ENCODE assay signal across 8 cellular contexts in the genomic region with DNA sequence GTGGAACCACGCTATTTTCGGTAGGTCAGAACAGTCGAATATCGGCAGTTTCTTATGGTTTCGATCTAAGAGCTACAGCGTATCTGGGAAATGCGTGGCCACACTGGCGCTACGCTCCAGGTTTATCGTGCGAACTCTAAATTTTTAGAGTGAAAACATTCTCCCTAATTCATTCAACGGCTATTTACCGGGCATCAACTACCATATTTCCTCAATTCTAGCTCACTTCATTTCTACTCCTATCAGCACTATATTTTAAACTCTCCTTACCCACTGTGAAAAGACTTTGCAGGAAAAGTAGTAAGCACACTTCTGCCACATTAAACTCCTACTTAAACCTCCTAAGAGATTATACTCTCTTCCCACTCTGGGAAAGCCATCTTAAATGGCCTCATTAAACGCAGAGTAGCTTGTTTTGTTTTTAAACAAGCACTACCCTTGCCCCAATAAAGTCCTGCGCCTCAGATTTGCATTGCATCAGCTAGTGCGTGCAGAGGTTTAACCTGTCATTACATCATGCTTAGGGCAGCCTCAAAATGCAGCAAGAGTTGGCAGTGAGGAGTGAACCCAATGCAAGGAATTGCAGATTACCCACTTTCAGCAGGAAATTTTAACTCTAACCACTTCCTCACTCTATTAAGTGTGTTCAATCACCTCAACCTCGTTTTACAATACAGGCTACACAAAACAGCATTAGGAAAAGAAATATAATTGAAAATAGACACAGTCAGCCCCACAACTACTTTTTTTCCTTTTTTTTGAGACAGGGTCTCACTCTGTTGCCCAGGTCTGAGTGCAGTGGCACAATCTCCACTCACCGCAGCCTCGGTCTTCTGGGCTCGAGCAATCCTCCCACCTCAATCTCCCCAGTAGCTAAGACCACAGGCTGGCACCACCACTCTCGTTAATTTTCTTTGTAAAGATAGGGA. TPM values are rescaled to one million over a fixed set of nuclear protein-coding genes. Genes with fewer than 3 reads are reported as not detected.
DNase-seq lines count a peak whose midpoint lies in the region; ATAC-seq and TF ChIP-seq lines count a peak whose summit lies in the region.

No MANE protein-coding gene starts in this region.

- peak overlapping the region; percentile 90 for H3K4me3 Mint-ChIP-seq in activated CD4-positive, alpha-beta memory T cell treated with anti-CD3 and anti-CD28 coated beads, Interleukin-2, amount 10 ng/mL, durations not matched to agents 7 days and 5 days
- H3K4me3 Mint-ChIP-seq in naive thymus-derived CD8-positive, alpha-beta T cell: peak overlapping the region; percentile 87 to 96 (median 90)

- H3K4me1 Mint-ChIP-seq in activated CD4-positive, alpha-beta memory T cell treated with anti-CD3 and anti-CD28 coated beads, Interleukin-2, amount 10 ng/mL, durations not matched to agents 7 days and 5 days: peaks cover 55% of the 10 kb centered on the region
- peaks cover 23 to 54% (median 41%) of the 10 kb centered on the region in 4 donors for H3K4me1 Mint-ChIP-seq in naive thymus-derived CD8-positive, alpha-beta T cell

- H3K36me3 Mint-ChIP-seq in activated CD4-positive, alpha-beta memory T cell treated with anti-CD3 and anti-CD28 coated beads, Interleukin-2, amount 10 ng/mL, durations not matched to agents 7 days and 5 days (ENCODE audit: low read depth): peaks cover 8% of the 10 kb centered on the region
- peaks cover 0 to 12% (median 0%) of the 10 kb centered on the region in 3 donors for H3K36me3 Mint-ChIP-seq in naive thymus-derived CD8-positive, alpha-beta T cell

- DNase-seq in AG09309 (ENCODE audit: low read depth) (peak; percentile 89), NCI-H526 (lab: John Stamatoyannopoulos, UW) (peak; percentile 55 to 64), ureter (ENCODE audit: low spot score) (peak; percentile 62)
- DNase-seq in activated CD4-positive, alpha-beta memory T cell treated with anti-CD3 and anti-CD28 coated beads, Interleukin-2, amount 10 ng/mL, durations not matched to agents 7 days and 5 days: peak; percentile 78
- DNase-seq in naive thymus-derived CD8-positive, alpha-beta T cell: peak; percentile 11 to 79 (median 50)

- ATAC-seq in GM18508 (IDR thresholded peaks at IDR 0.05; ENCODE audit: insufficient read depth, unreplicated experiment) (peak; percentile 53), HG02973 (IDR thresholded peaks at IDR 0.05; ENCODE audit: unreplicated experiment) (peak; percentile 73), esophagus mucosa (peak; percentile 78)
- ATAC-seq in naive thymus-derived CD8-positive, alpha-beta T cell: peak; percentile 71 to 83

- H3K9me3 Mint-ChIP-seq in activated CD4-positive, alpha-beta memory T cell treated with anti-CD3 and anti-CD28 coated beads, Interleukin-2, amount 10 ng/mL, durations not matched to agents 7 days and 5 days: no peaks in the 10 kb centered on the region
- no peaks in the 10 kb centered on the region for H3K9me3 Mint-ChIP-seq in naive thymus-derived CD8-positive, alpha-beta T cell

- H3K4me3 ChIP-seq in AG09309 (ENCODE audit: control insufficient read depth, low read depth, low read length): peak overlapping the region; percentile 59

- CTCF ChIA-PET in activated CD4-positive, alpha-beta memory T cell treated with anti-CD3 and anti-CD28 coated beads, Interleukin-2, amount 10 ng/mL, durations not matched to agents 7 days and 5 days (lab: Charles Lee): interaction anchor here (0.9 to 6.4 kb wide), 10 partner anchors 11 to 264 kb away, joined by 3 to 54 read pairs (median 4); a partner anchor contains a TSS

- POLR2A ChIA-PET in activated CD4-positive, alpha-beta memory T cell treated with anti-CD3 and anti-CD28 coated beads, Interleukin-2, amount 10 ng/mL, durations not matched to agents 7 days and 5 days (lab: Charles Lee): interaction anchor here (0.7 to 4.7 kb wide), 19 partner anchors 9 to 1538 kb away, joined by 3 to 79 read pairs (median 5); a partner anchor contains a TSS
- POLR2A ChIA-PET in naive thymus-derived CD8-positive, alpha-beta T cell (lab: Charles Lee): interaction anchor here (0.6 to 2.2 kb wide), 13 partner anchors 11 to 1393 kb away, joined by 3 to 17 read pairs (median 5); a partner anchor contains a TSS

- H3K27ac Mint-ChIP-seq in activated CD4-positive, alpha-beta memory T cell treated with anti-CD3 and anti-CD28 coated beads, Interleukin-2, amount 10 ng/mL, durations not matched to agents 7 days and 5 days: peak overlapping the region; percentile 99
- H3K27ac Mint-ChIP-seq in naive thymus-derived CD8-positive, alpha-beta T cell: peak overlapping the region; percentile 89 to 99 (median 94)

- H3K27me3 Mint-ChIP-seq in activated CD4-positive, alpha-beta memory T cell treated with anti-CD3 and anti-CD28 coated beads, Interleukin-2, amount 10 ng/mL, durations not matched to agents 7 days and 5 days: no peaks in the 10 kb centered on the region
- H3K27me3 Mint-ChIP-seq in naive thymus-derived CD8-positive, alpha-beta T cell: no peaks in the 10 kb centered on the region

- no peak for TF ChIP-seq CTCF in AG09309 (IDR thresholded peaks at IDR 0.05; ENCODE audit: control insufficient read depth, insufficient read depth, low read depth, low read length, missing control alignments)

RNA-seq across cellular contexts. Expression of a gene that starts 18.8 kb away (rescaled TPM):
- total RNA-seq in activated CD4-positive, alpha-beta memory T cell treated with anti-CD3 and anti-CD28 coated beads, Interleukin-2, amount 10 ng/mL, durations not matched to agents 7 days and 5 days: 10 to 100 TPM; 16.1 to 16.5 TPM
- total RNA-seq in esophagus mucosa (13.7 TPM), ureter (29.7 TPM)
- 10 to 100 TPM; 22.8 to 25.9 TPM for total RNA-seq in naive thymus-derived CD8-positive, alpha-beta T cell
- polyA plus RNA-seq in naive thymus-derived CD8-positive, alpha-beta T cell: 10 to 100 TPM; 10.8 to 16.7 (median 12.0) TPM

Comparison
In these comparisons a context has a peak if more than half of its experiments do, and no peak if none do; other contexts are left out.
1. Peak in every context shown above with its lines: DNase-seq, ATAC-seq and H3K4me3 ChIP-seq.